18 cellular contexts compared by ENCODE assay signal in the genomic region with DNA sequence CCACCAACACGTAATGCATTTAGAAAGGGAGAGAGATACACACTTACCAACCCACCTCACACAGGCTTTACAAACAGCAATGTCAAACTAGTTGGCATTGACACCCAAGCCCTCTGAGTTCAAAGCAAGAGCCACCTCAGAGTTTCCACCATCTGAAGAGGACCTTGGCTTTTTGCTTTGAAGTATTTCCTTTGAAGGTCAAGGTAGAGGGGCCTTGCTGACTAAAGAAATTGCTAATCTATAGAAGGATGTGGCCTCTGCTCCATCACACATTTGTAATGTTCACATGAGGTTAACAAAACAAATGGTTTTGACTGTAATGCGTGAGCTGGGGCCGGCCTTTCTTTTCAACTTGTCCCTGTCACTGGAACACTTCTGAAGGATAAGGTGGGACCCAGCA.
"Had no signal": no experiment of that assay in that cellular context is flagged by ENCODE, and none has a peak within 500 bp of the region (broad histone marks: within the 10 kb centered on the region; RNA-seq: fewer than 3 reads in every experiment).

No MANE protein-coding gene starts in this region.

- H3K36me3 Mint-ChIP-seq: naive thymus-derived CD4-positive, alpha-beta T cell had no signal

- ATAC-seq: naive thymus-derived CD4-positive, alpha-beta T cell; psoas muscle had no signal

- H3K9me3 Mint-ChIP-seq: endodermal cell; naive thymus-derived CD4-positive, alpha-beta T cell had no signal

- H3K9me3 ChIP-seq: colonic mucosa, neutrophil, psoas muscle, sigmoid colon, tibial artery, upper lobe of left lung, uterus had no signal

- H3K4me3 ChIP-seq: colonic mucosa, psoas muscle, sigmoid colon, skin epidermis, tibial artery, upper lobe of left lung, uterus had no signal

- H3K27me3 ChIP-seq: colonic mucosa, sigmoid colon, tibial artery, upper lobe of left lung, uterus had no signal

- H3K4me3 Mint-ChIP-seq: endodermal cell; naive thymus-derived CD4-positive, alpha-beta T cell had no signal

- H3K4me1 Mint-ChIP-seq: endodermal cell had no signal

- H3K27ac ChIP-seq: colonic mucosa, neutrophil, psoas muscle, sigmoid colon, skin epidermis, tibial artery, uterus had no signal

- H3K36me3 ChIP-seq: colonic mucosa, neutrophil, sigmoid colon, tibial artery, upper lobe of left lung, uterus had no signal

- H3K27ac Mint-ChIP-seq: endodermal cell; naive thymus-derived CD4-positive, alpha-beta T cell had no signal

- H3K4me1 ChIP-seq: colonic mucosa, psoas muscle, sigmoid colon, tibial artery, upper lobe of left lung, uterus had no signal

- DNase-seq: colonic mucosa; effector CD4-positive, alpha-beta T cell; endodermal cell; foreskin melanocyte; head of caudate nucleus; hippocampal formation; mammary epithelial cell; naive thymus-derived CD4-positive, alpha-beta T cell; psoas muscle; retina; sigmoid colon; stimulated activated CD4-positive, alpha-beta T cell treated with anti-CD3 and anti-CD28 coated beads, Interleukin-12 subunit alpha, Interleukin-12 subunit beta, amount 100 ng/mL, for 4 hours; stimulated activated naive CD4-positive, alpha-beta T cell treated with Interleukin-2 at 50 U/mL for 16 hours; tibial artery; upper lobe of left lung; uterus had no signal
